In genomic region chr1:171506525-171507304, GRCh38 we compare ENCODE assay signal across 1 cellular context.
TF ChIP-seq lines count a peak whose summit lies in the region.

No MANE protein-coding gene starts in this region.

TF ChIP-seq in GM12878, 131 proteins besides CTCF, POLR2A, EP300 and RAD21:
- TF ChIP-seq ZSCAN29 (IDR thresholded peaks at IDR 0.05) (no peak), KDM1A (IDR thresholded peaks at IDR 0.05; ENCODE audit: borderline replicate concordance) (no peak), HDAC2 (IDR thresholded peaks at IDR 0.05) (no peak), HCFC1 (IDR thresholded peaks at IDR 0.05; ENCODE audit: low read length) (no peak), NR2C2 (IDR thresholded peaks at IDR 0.05; ENCODE audit: borderline replicate concordance, control insufficient read depth, insufficient read length, low read depth) (no peak), SRF (IDR thresholded peaks at IDR 0.05; ENCODE audit: low read depth in 2 of 2, low read length in 2 of 2) (no peak), MXI1 (IDR thresholded peaks at IDR 0.05; ENCODE audit: low read depth, low read length) (no peak), EGR1 (IDR thresholded peaks at IDR 0.05; ENCODE audit: borderline replicate concordance in 1 of 2, low read depth in 2 of 2, low read length in 2 of 2) (no peak)
